1 cellular context compared by ENCODE assay signal in the genomic region with DNA sequence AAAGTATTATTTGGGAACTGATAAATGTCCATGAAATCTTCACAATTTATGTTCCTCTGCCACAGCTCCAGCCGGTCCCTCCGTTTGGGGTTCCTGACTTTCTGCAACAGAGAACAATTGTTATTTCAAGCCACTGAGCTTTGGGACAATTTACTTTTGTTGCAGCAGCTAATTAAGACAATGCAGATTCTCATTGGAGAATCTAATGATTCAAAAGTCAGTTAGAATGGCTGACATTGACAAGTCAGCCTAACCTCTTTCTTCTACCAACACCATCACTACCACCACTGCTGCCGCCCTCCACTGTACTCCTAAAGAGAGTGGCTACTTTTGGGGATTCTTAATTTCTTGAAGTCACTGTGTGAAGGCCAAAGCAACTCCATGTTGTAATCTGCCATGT.
TF ChIP-seq lines count a peak whose summit lies in the region.

No MANE protein-coding gene starts in this region.

TF ChIP-seq in IMR-90, 13 proteins besides CTCF, POLR2A, EP300 and RAD21 (continued from another document):
- TF ChIP-seq, protein P1, sequence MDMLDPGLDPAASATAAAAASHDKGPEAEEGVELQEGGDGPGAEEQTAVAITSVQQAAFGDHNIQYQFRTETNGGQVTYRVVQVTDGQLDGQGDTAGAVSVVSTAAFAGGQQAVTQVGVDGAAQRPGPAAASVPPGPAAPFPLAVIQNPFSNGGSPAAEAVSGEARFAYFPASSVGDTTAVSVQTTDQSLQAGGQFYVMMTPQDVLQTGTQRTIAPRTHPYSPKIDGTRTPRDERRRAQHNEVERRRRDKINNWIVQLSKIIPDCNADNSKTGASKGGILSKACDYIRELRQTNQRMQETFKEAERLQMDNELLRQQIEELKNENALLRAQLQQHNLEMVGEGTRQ (IDR thresholded peaks at IDR 0.05; ENCODE audit: low read depth, low read length): no peak
- TF ChIP-seq MAFK (IDR thresholded peaks at IDR 0.05; ENCODE audit: low read depth, low read length) (no peak), CHD1 (IDR thresholded peaks at IDR 0.05; ENCODE audit: low read depth, low read length) (no peak), FOS (IDR thresholded peaks at IDR 0.05; ENCODE audit: low read depth, low read length) (no peak), BHLHE40 (IDR thresholded peaks at IDR 0.05; ENCODE audit: low read depth, low read length) (no peak)
